Comparison of ENCODE assay signal across 8 cellular contexts in the genomic region with DNA sequence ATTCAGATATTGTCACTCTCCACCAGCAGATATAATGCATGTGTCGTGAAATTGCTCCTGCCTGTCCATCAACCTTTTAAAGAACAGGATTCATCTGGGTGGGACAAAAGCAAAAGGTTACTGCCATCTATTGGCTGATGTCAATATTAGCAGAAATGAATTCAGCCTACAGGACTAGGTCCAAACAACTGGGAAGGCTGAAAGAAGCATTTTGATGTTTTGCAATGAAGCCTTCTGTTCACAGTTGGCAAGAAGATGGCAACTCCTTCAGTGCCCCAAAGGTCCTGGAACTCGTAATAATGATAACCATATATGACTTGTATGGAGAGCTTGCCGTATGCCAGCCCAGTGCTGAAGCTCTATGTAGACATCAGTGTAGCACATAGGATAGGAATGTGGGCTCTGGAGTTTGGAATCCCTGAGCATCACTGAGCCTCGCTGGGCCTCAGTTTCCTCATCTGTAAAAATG. TPM values are rescaled to one million over a fixed set of nuclear protein-coding genes. Genes with fewer than 3 reads are reported as not detected.
DNase-seq lines count a peak whose midpoint lies in the region; ATAC-seq and TF ChIP-seq lines count a peak whose summit lies in the region.

No MANE protein-coding gene starts in this region.

- no peaks in the 10 kb centered on the region for H3K9me3 ChIP-seq in RWPE2 (ENCODE audit: severe bottlenecking)

- CTCF ChIA-PET in BJ (lab: Yijun Ruan, JAX): interaction anchor here (0.5 to 3.7 kb wide), 17 partner anchors 9 to 1751 kb away, joined by 3 to 26 read pairs (median 3); no protein-coding TSS in a partner anchor

- H3K4me3 ChIP-seq in BJ (ENCODE audit: low read depth, low read length) (no peak overlapping the region), RWPE2 (ENCODE audit: severe bottlenecking) (no peak overlapping the region), epithelial cell of proximal tubule (ENCODE audit: low read depth, low read length) (no peak overlapping the region)

- H3K9me3 Mint-ChIP-seq in nephron progenitor cell: no peaks in the 10 kb centered on the region

- H3K27ac Mint-ChIP-seq in nephron progenitor cell: no peak overlapping the region

- peak; percentile 25 for ATAC-seq in GM18861 (IDR thresholded peaks at IDR 0.05; ENCODE audit: unreplicated experiment)
- peak; percentile 41 for ATAC-seq in RWPE2 (ENCODE audit: low read depth)
- ATAC-seq in esophagus mucosa: no peak

- POLR2A ChIA-PET in BJ (lab: Charles Lee): no interaction called here

- no peak overlapping the region for H3K4me3 Mint-ChIP-seq in nephron progenitor cell

- DNase-seq in BJ (ENCODE audit: low read depth) (no peak), HuH-7 (ENCODE audit: low spot score) (peak; percentile 73), RWPE2 (ENCODE audit: low spot score) (no peak), epithelial cell of proximal tubule (ENCODE audit: low read depth) (no peak), nephron progenitor cell (no peak), 8988T (no peak)

- no peaks in the 10 kb centered on the region for H3K36me3 ChIP-seq in BJ (ENCODE audit: control insufficient read depth, insufficient read depth, low read length)
- H3K36me3 ChIP-seq in RWPE2 (ENCODE audit: low read depth): no peaks in the 10 kb centered on the region

- H3K4me1 ChIP-seq in RWPE2 (ENCODE audit: insufficient read depth, poor library complexity, severe bottlenecking): peaks cover 26% of the 10 kb centered on the region

- TF ChIP-seq CTCF in BJ (IDR thresholded peaks at IDR 0.05; ENCODE audit: insufficient read depth, low read depth, low read length) (peak; percentile 65), RWPE2 (IDR thresholded peaks at IDR 0.05; ENCODE audit: poor library complexity, severe bottlenecking) (peak; percentile 99), epithelial cell of proximal tubule (conservative IDR thresholded peaks at IDR 0.05; ENCODE audit: low read depth, low read length) (peak; percentile 81), nephron progenitor cell (IDR thresholded peaks at IDR 0.05) (peak; percentile 56)

- no peaks in the 10 kb centered on the region for H3K27me3 ChIP-seq in BJ (ENCODE audit: control insufficient read depth, insufficient read depth, low read length)
- H3K27me3 ChIP-seq in RWPE2 (ENCODE audit: insufficient read depth, poor library complexity, severe bottlenecking): no peaks in the 10 kb centered on the region

- H3K27me3 Mint-ChIP-seq in nephron progenitor cell (ENCODE audit: low read depth, poor library complexity): peaks cover 13% of the 10 kb centered on the region

- H3K36me3 Mint-ChIP-seq in nephron progenitor cell (ENCODE audit: low read depth): no peaks in the 10 kb centered on the region

- no peak overlapping the region for H3K27ac ChIP-seq in RWPE2 (ENCODE audit: poor library complexity, severe bottlenecking)

- peaks cover 29% of the 10 kb centered on the region for H3K4me1 Mint-ChIP-seq in nephron progenitor cell

RNA-seq across cellular contexts. Expression of gene BCAS1, which starts 7.5 kb away (rescaled TPM):
- polyA plus RNA-seq in BJ (2011; rRNA removed): not detected in 2 replicates
- not detected in 2 replicates for polyA minus RNA-seq in BJ (2011; rRNA and poly(A)+ RNA removed)
- total RNA-seq in epithelial cell of proximal tubule (under 0.01 and 0.65 TPM in 2 replicates), esophagus mucosa (1.8 TPM)
